ENCODE assay signal across 8 cellular contexts in the genomic region with DNA sequence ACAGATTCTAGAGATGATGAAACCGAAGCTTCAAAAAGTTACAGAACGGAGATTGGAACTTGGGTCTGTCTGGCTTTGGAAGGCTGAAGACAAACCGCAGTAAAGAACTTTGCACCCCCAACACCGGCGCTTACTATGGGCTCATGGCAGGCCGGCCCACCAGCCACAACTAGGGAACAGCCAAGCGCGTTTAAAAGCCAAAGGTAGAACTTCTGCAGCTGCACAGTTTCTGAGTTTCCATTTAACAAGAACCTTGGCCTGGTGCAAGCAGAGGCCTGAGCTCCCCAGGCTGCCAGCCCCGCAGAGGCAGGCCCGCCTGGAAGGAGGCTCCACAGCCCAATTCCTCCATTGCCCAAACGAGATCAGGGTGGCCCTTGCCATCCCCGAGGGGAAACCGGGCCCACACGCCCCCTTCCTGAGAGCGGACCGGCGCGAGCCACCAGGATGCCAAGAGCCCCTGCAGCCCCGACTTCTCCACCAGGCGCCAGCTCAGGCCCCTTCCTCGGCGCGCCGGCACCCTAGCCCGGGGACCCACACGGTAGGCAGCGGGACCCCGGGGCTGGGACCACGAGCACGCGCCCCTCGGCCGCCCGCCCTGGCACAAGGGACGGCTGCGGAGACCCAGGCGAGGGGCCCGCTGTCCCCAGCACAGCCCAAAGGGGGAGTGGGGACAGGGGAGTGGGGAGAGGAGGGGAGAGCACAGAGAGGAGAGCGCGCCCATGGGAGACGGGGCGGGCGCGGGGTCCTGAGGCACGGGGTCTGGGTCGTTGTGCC. TPM values are rescaled to one million over a fixed set of nuclear protein-coding genes. Genes with fewer than 3 reads are reported as not detected.
A peak's percentile ranks its signal among the peaks of the same experiment; 100 is the strongest.
DNase-seq lines count a peak whose midpoint lies in the region; ATAC-seq and TF ChIP-seq lines count a peak whose summit lies in the region.

No MANE protein-coding gene starts in this region.

- no peak for TF ChIP-seq EP300 in ovary (IDR thresholded peaks at IDR 0.05)

- H3K4me2 ChIP-seq in DOHH2 (ENCODE audit: low read length), result peak overlapping the region; percentile 75

- TF ChIP-seq POLR2A in ovary (IDR thresholded peaks at IDR 0.05), result no peak

- DNase-seq in HuH-7 (ENCODE audit: low spot score), result peak; percentile 61
- DNase-seq in activated CD8-positive, alpha-beta memory T cell treated with anti-CD3 and anti-CD28 coated beads, Interleukin-2, amount 10 ng/mL, durations not matched to agents 7 days and 5 days, result no peak
- DNase-seq in foreskin keratinocyte, result no peak
- DNase-seq in ovary, result peak in 2 of 5 donors; percentile 44 to 53
- no peak for DNase-seq in NCI-H2196 (lab: John Stamatoyannopoulos, UW; ENCODE audit: unreplicated experiment)

- peaks cover 92% of the 10 kb centered on the region for H3K79me2 ChIP-seq in DOHH2 (ENCODE audit: control insufficient read depth, low read length)

- peaks cover 77% of the 10 kb centered on the region for H3K36me3 ChIP-seq in DOHH2 (ENCODE audit: control insufficient read depth, low read length)
- H3K36me3 ChIP-seq in ovary, result no peaks in the 10 kb centered on the region

- H3K27me3 ChIP-seq in DOHH2 (ENCODE audit: control insufficient read depth, low read length) (no peaks in the 10 kb centered on the region), foreskin keratinocyte (no peaks in the 10 kb centered on the region), ovary (no peaks in the 10 kb centered on the region)

- H3K27me3 Mint-ChIP-seq in activated CD8-positive, alpha-beta memory T cell treated with anti-CD3 and anti-CD28 coated beads, Interleukin-2, amount 10 ng/mL, durations not matched to agents 7 days and 5 days, result no peaks in the 10 kb centered on the region

- peaks cover 24% of the 10 kb centered on the region for H4K20me1 ChIP-seq in DOHH2 (ENCODE audit: control insufficient read depth, insufficient read depth, low read depth, low read length)

- no peaks in the 10 kb centered on the region for H3K9me2 ChIP-seq in DOHH2 (replicated peaks; ENCODE audit: control insufficient read depth, low read length)

- intact Hi-C loops in ovary (cut with DNase I), result no loop called here

- H3K4me1 ChIP-seq in DOHH2 (ENCODE audit: control insufficient read depth, low read length), result peaks cover 42% of the 10 kb centered on the region
- H3K4me1 ChIP-seq in foreskin keratinocyte, result peaks cover 9% of the 10 kb centered on the region
- H3K4me1 ChIP-seq in ovary (ENCODE audit: insufficient read depth), result peaks cover 3% of the 10 kb centered on the region

- H3K36me3 Mint-ChIP-seq in activated CD8-positive, alpha-beta memory T cell treated with anti-CD3 and anti-CD28 coated beads, Interleukin-2, amount 10 ng/mL, durations not matched to agents 7 days and 5 days, result peaks cover 18% of the 10 kb centered on the region

- ATAC-seq in GM21515 (IDR thresholded peaks at IDR 0.05; ENCODE audit: unreplicated experiment), result peak; percentile 25
- ATAC-seq in activated CD8-positive, alpha-beta memory T cell treated with anti-CD3 and anti-CD28 coated beads, Interleukin-2, amount 10 ng/mL, durations not matched to agents 7 days and 5 days, result peak; percentile 48
- ATAC-seq in foreskin keratinocyte, result peak; percentile 42
- ATAC-seq in GM18858 (IDR thresholded peaks at IDR 0.05; ENCODE audit: unreplicated experiment), result no peak

- WGBS in ovary, 3 donors, result 1 to 2% (median 1%) methylated on average over 30 to 46 of the region's 46 CpGs

- H3K9me3 Mint-ChIP-seq in activated CD8-positive, alpha-beta memory T cell treated with anti-CD3 and anti-CD28 coated beads, Interleukin-2, amount 10 ng/mL, durations not matched to agents 7 days and 5 days (ENCODE audit: low read depth), result no peaks in the 10 kb centered on the region

- H3K27ac ChIP-seq in DOHH2 (ENCODE audit: low read depth, low read length), result peak overlapping the region; percentile 15; the same call in 1 of the 2 replicates
- peak overlapping the region; percentile 61 for H3K27ac ChIP-seq in foreskin keratinocyte
- no peak overlapping the region for H3K27ac ChIP-seq in ovary

- peaks cover 22% of the 10 kb centered on the region for H3K4me1 Mint-ChIP-seq in activated CD8-positive, alpha-beta memory T cell treated with anti-CD3 and anti-CD28 coated beads, Interleukin-2, amount 10 ng/mL, durations not matched to agents 7 days and 5 days

- H3K9me3 ChIP-seq in DOHH2 (ENCODE audit: control insufficient read depth, insufficient read depth, low read length) (no peaks in the 10 kb centered on the region), ovary (no peaks in the 10 kb centered on the region)

- H3K4me3 ChIP-seq in DOHH2 (ENCODE audit: low read length) (peak overlapping the region; percentile 92), ovary (peak overlapping the region; percentile 96)

- H3K4me3 Mint-ChIP-seq in activated CD8-positive, alpha-beta memory T cell treated with anti-CD3 and anti-CD28 coated beads, Interleukin-2, amount 10 ng/mL, durations not matched to agents 7 days and 5 days, result peak overlapping the region; percentile 83

- no peak for TF ChIP-seq CTCF in DOHH2 (IDR thresholded peaks at IDR 0.05; ENCODE audit: low read depth, low read length, poor library complexity, severe bottlenecking)
- TF ChIP-seq CTCF in foreskin keratinocyte (conservative IDR thresholded peaks at IDR 0.05), result no peak
- no peak for TF ChIP-seq CTCF in ovary (IDR thresholded peaks at IDR 0.05)

- peaks cover 26% of the 10 kb centered on the region for H3F3A ChIP-seq in DOHH2 (ENCODE audit: control insufficient read depth, insufficient read depth)

- H3K27ac Mint-ChIP-seq in activated CD8-positive, alpha-beta memory T cell treated with anti-CD3 and anti-CD28 coated beads, Interleukin-2, amount 10 ng/mL, durations not matched to agents 7 days and 5 days, result peak overlapping the region; percentile 75

- CTCF ChIA-PET in activated CD8-positive, alpha-beta memory T cell treated with anti-CD3 and anti-CD28 coated beads, Interleukin-2, amount 10 ng/mL, durations not matched to agents 7 days and 5 days (lab: Charles Lee), result interaction anchor here (0.8 to 2.2 kb wide), 9 partner anchors 8 to 651 kb away, joined by 3 to 9 read pairs (median 3); a partner anchor contains a TSS

RNA-seq across cellular contexts. Expression of a gene that starts 0.6 kb away (rescaled TPM):
- total RNA-seq in activated CD8-positive, alpha-beta memory T cell treated with anti-CD3 and anti-CD28 coated beads, Interleukin-2, amount 10 ng/mL, durations not matched to agents 7 days and 5 days, result 10 to 100 TPM; 60.0 to 97.7 TPM
- total RNA-seq in foreskin keratinocyte (52.4 and 61.9 TPM in 2 replicates), ovary (10 to 100 TPM; 17.6 to 36.6 (median 27.6) TPM)
- polyA plus RNA-seq in foreskin keratinocyte (43.9 and 56.4 TPM in 2 replicates), ovary (10 to 100 TPM in 1 of 2 donors, 1 to 10 TPM in 1; 5.9 to 17.1 TPM)

RNA-seq across cellular contexts. Expression of a gene that starts 9.8 kb away (rescaled TPM):
- 10 to 100 TPM; 27.6 to 35.1 TPM for total RNA-seq in activated CD8-positive, alpha-beta memory T cell treated with anti-CD3 and anti-CD28 coated beads, Interleukin-2, amount 10 ng/mL, durations not matched to agents 7 days and 5 days
- 31.8 and 34.5 TPM in 2 replicates for total RNA-seq in foreskin keratinocyte
- polyA plus RNA-seq in foreskin keratinocyte, result 38.7 and 43.1 TPM in 2 replicates
- 10 to 100 TPM; 12.6 to 28.5 (median 21.4) TPM for total RNA-seq in ovary
- polyA plus RNA-seq in ovary, result 10 to 100 TPM; 18.4 to 26.0 TPM

RNA-seq across cellular contexts. Expression of a gene that starts 9.8 kb away (rescaled TPM):
- total RNA-seq in activated CD8-positive, alpha-beta memory T cell treated with anti-CD3 and anti-CD28 coated beads, Interleukin-2, amount 10 ng/mL, durations not matched to agents 7 days and 5 days, result 100 to 1,000 TPM in 1 of 2 experiments, 10 to 100 TPM in 1; 85.7 to 105 TPM
- total RNA-seq in foreskin keratinocyte, result 71.6 and 80.1 TPM in 2 replicates
- 118 TPM in 2 replicates for polyA plus RNA-seq in foreskin keratinocyte
- 1 to 10 TPM; 8.4 to 10.0 (median 9.1) TPM for total RNA-seq in ovary
- 10 to 100 TPM in 1 of 2 donors, 1 to 10 TPM in 1; 2.3 to 15.6 TPM for polyA plus RNA-seq in ovary

Comparison
In these comparisons a context has a peak if more than half of its experiments do, and no peak if none do; other contexts are left out.
1. H3K27ac ChIP-seq: peak in DOHH2 (single experiment) and foreskin keratinocyte (single experiment); none in ovary (0 of 2).